10 cellular contexts compared by ENCODE assay signal in genomic region chr1:31985430-31985829, GRCh38. TPM values are rescaled to one million over a fixed set of nuclear protein-coding genes. Genes with fewer than 3 reads are reported as not detected.
DNase-seq lines count a peak whose midpoint lies in the region; ATAC-seq, FAIRE-seq and TF ChIP-seq lines count a peak whose summit lies in the region.
"Had no signal": no experiment of that assay in that cellular context is flagged by ENCODE, and none has a peak within 500 bp of the region (broad histone marks: within the 10 kb centered on the region; RNA-seq: fewer than 3 reads in every experiment).

No MANE protein-coding gene starts in this region.

- no peaks in the 10 kb centered on the region for H3K36me3 Mint-ChIP-seq in T-cell
- no peaks in the 10 kb centered on the region for H3K36me3 Mint-ChIP-seq in progenitor cell of endocrine pancreas (ENCODE audit: insufficient read depth)

- FAIRE-seq in keratinocyte (lab: Jason Lieb, UNC), result no peak
- FAIRE-seq: TTC549 had no signal

- TF ChIP-seq CTCF in GM20000 (IDR thresholded peaks at IDR 0.05; ENCODE audit: extremely low read depth, missing control alignments) (no peak), keratinocyte (optimal IDR thresholded peaks at IDR 0.05 in 1 of 3, IDR thresholded peaks at IDR 0.05 in 1 of 3, conservative IDR thresholded peaks at IDR 0.05 in 1 of 3; ENCODE audit: extremely low read depth in 1 of 3, insufficient read depth in 2 of 3, low read length in 3 of 3) (no peak), progenitor cell of endocrine pancreas (IDR thresholded peaks at IDR 0.05; ENCODE audit: unreplicated experiment) (no peak)

- CTCF ChIA-PET in T-cell (lab: Charles Lee), result interaction anchor here in 1 of 2 donors (0.6 to 1.4 kb wide), 5 partner anchors 13 to 928 kb away, joined by 3 to 6 read pairs (median 3); no protein-coding TSS in a partner anchor

- H3K27me3 Mint-ChIP-seq in T-cell (no peaks in the 10 kb centered on the region), progenitor cell of endocrine pancreas (peaks cover 13% of the 10 kb centered on the region)

- POLR2A ChIA-PET in T-cell (lab: Charles Lee), result interaction anchor here in 1 of 2 donors (0.6 kb wide), 3 partner anchors 87 to 612 kb away, joined by 3 to 8 read pairs (median 4); partner anchors contain the start of gene TMEM39B

- peak overlapping the region in 10 of 11 experiments; percentile 26 to 96 (median 83); a peak in 19 of 22 replicates for H3K27ac ChIP-seq in BLaER1 treated with 17β-estradiol and CSF1 and Interleukin-3, amounts not matched to agents 10 nM and 100 nM
- H3K27ac ChIP-seq in keratinocyte (ENCODE audit: control insufficient read depth, insufficient read depth, low read length), result peak overlapping the region; percentile 78
- H3K27ac ChIP-seq: right lobe of liver had no signal

- H3K4me1 ChIP-seq in BLaER1 treated with 17β-estradiol and CSF1 and Interleukin-3, amounts not matched to agents 10 nM and 100 nM, result peaks cover 56 to 99% (median 94%) of the 10 kb centered on the region in 10 experiments
- peaks cover 29% of the 10 kb centered on the region for H3K4me1 ChIP-seq in keratinocyte (ENCODE audit: control insufficient read depth, extremely low read depth, insufficient read depth, low read length)
- H3K4me1 ChIP-seq: right lobe of liver had no signal

- peak overlapping the region in 2 of 10 experiments; percentile 36 to 44; a peak in 2 of 20 replicates for H3K4me3 ChIP-seq in BLaER1 treated with 17β-estradiol and CSF1 and Interleukin-3, amounts not matched to agents 10 nM and 100 nM
- H3K4me3 ChIP-seq in keratinocyte (ENCODE audit: control insufficient read depth in 2 of 3, extremely low read depth in 1 of 3, insufficient read depth in 2 of 3, low read depth in 1 of 3, low read length in 3 of 3), result peak overlapping the region in 2 of 3 experiments; percentile 31 to 35
- H3K4me3 ChIP-seq: right lobe of liver had no signal

- peak overlapping the region; percentile 92 for H2AFZ ChIP-seq in keratinocyte (ENCODE audit: control insufficient read depth, low read length)

- peak overlapping the region; percentile 56 to 94 (median 77) for H3K4me2 ChIP-seq in BLaER1 treated with 17β-estradiol and CSF1 and Interleukin-3, amounts not matched to agents 10 nM and 100 nM
- H3K4me2 ChIP-seq in keratinocyte (ENCODE audit: control insufficient read depth, extremely low read depth, insufficient read depth, low read depth, low read length), result peak overlapping the region; percentile 73

- H3K4me3 Mint-ChIP-seq in T-cell (peak overlapping the region in 1 of 3 donors; percentile 55), progenitor cell of endocrine pancreas (ENCODE audit: low read depth) (no peak overlapping the region)

- ATAC-seq in T-cell (replicated peaks in 1 of 4) (peak in 1 of 4 experiments; percentile 79), HG03520 (IDR thresholded peaks at IDR 0.05; ENCODE audit: unreplicated experiment) (no peak)

- H3K4me1 Mint-ChIP-seq in T-cell (peaks cover 63 to 65% (median 64%) of the 10 kb centered on the region in 3 donors), progenitor cell of endocrine pancreas (ENCODE audit: low read depth) (no peaks in the 10 kb centered on the region)

- H3K27ac Mint-ChIP-seq in T-cell, result peak overlapping the region; percentile 91 to 97
- no peak overlapping the region for H3K27ac Mint-ChIP-seq in progenitor cell of endocrine pancreas

- no peaks in the 10 kb centered on the region for H3K79me2 ChIP-seq in keratinocyte (ENCODE audit: control insufficient read depth, insufficient read depth, low read length)

- peaks cover 0 to 3% (median 0%) of the 10 kb centered on the region in 11 experiments; a peak in 1 of 22 replicates for H3K9me3 ChIP-seq in BLaER1 treated with 17β-estradiol and CSF1 and Interleukin-3, amounts not matched to agents 10 nM and 100 nM (replicated peaks in 1 of 11)
- H3K9me3 ChIP-seq in keratinocyte (ENCODE audit: control insufficient read depth, low read depth, low read length), result no peaks in the 10 kb centered on the region
- H3K9me3 ChIP-seq: right lobe of liver had no signal

- DNase-seq in GM20000 (ENCODE audit: low spot score) (peak; percentile 48), T-cell (peak in 3 of 34 experiments; percentile 8 to 23 (median 11)), keratinocyte (ENCODE audit: low read depth, low spot score) (no peak), NCI-H82 treated with DMSO at 0.1 percent for 48 hours (lab: John Stamatoyannopoulos, UW; ENCODE audit: unreplicated experiment) (no peak), progenitor cell of endocrine pancreas (ENCODE audit: low spot score, unreplicated experiment) (no peak), GM19238 (ENCODE audit: insufficient read length, low spot score) (no peak)
- DNase-seq: right lobe of liver had no signal

- H3K9me1 ChIP-seq in keratinocyte (ENCODE audit: control insufficient read depth, extremely low read depth, insufficient read depth, low read length), result no peaks in the 10 kb centered on the region

- peak overlapping the region; percentile 4 to 86 (median 71); a peak in 21 of 22 replicates for H3K9ac ChIP-seq in BLaER1 treated with 17β-estradiol and CSF1 and Interleukin-3, amounts not matched to agents 10 nM and 100 nM
- H3K9ac ChIP-seq in keratinocyte (ENCODE audit: control insufficient read depth, extremely low read depth, insufficient read depth, low read length), result peak overlapping the region; percentile 54

- dilution Hi-C loops in keratinocyte (cut with MboI; ENCODE audit: extremely low pct_ligation_motif_present, low sequenced_read_pairs), result no loop called here

- no peaks in the 10 kb centered on the region for H3K36me3 ChIP-seq in BLaER1 treated with 17β-estradiol and CSF1 and Interleukin-3, amounts not matched to agents 10 nM and 100 nM
- H3K36me3 ChIP-seq in keratinocyte (ENCODE audit: control insufficient read depth in 2 of 2, extremely low read depth in 1 of 2, insufficient read depth in 2 of 2, low read length in 2 of 2), result no peaks in the 10 kb centered on the region
- H3K36me3 ChIP-seq: right lobe of liver had no signal

- H4K20me1 ChIP-seq in BLaER1 treated with 17β-estradiol and CSF1 and Interleukin-3, amounts not matched to agents 10 nM and 100 nM, result no peaks in the 10 kb centered on the region
- no peaks in the 10 kb centered on the region for H4K20me1 ChIP-seq in keratinocyte (ENCODE audit: control insufficient read depth, extremely low read depth, insufficient read depth, low read length)

- H3K27me3 ChIP-seq in BLaER1 treated with 17β-estradiol and CSF1 and Interleukin-3, amounts not matched to agents 10 nM and 100 nM, result no peaks in the 10 kb centered on the region
- H3K27me3 ChIP-seq in keratinocyte (ENCODE audit: control insufficient read depth, extremely low read depth, insufficient read depth, low read length), result no peaks in the 10 kb centered on the region
- H3K27me3 ChIP-seq: right lobe of liver had no signal

- H3K9me3 Mint-ChIP-seq in T-cell (no peaks in the 10 kb centered on the region), progenitor cell of endocrine pancreas (ENCODE audit: low read depth) (peaks cover 3% of the 10 kb centered on the region)

RNA-seq across cellular contexts. Expression of gene KHDRBS1, which starts 28.2 kb away (rescaled TPM):
- total RNA-seq in T-cell (100 to 1,000 TPM in 3 of 5 donors, 10 to 100 TPM in 2; 98.9 to 115 (median 111) TPM), progenitor cell of endocrine pancreas (232 and 235 TPM in 2 replicates)
- polyA plus RNA-seq in keratinocyte, result 23.1 to 74.9 TPM (median 54.7 TPM) in 3 replicates
- polyA plus RNA-seq in keratinocyte (2011; ENCODE audit: low read depth), result 43.5 TPM
- polyA plus RNA-seq in keratinocyte (2011; cell fraction: cytosol; rRNA removed), result 45.3 and 51.3 TPM in 2 replicates
- polyA plus RNA-seq in keratinocyte (2011; cell fraction: nucleus; rRNA removed), result 46.3 and 49.5 TPM in 2 replicates
- 63.3 and 111 TPM in 2 replicates for polyA plus RNA-seq in keratinocyte (2012; ENCODE audit: low replicate concordance)
- 20.2 to 89.6 TPM (median 38.8 TPM) in 3 replicates for polyA minus RNA-seq in keratinocyte
- 33.8 TPM for polyA minus RNA-seq in keratinocyte (2011; cell fraction: cytosol; rRNA and poly(A)+ RNA removed)
- 18.8 and 30.8 TPM in 2 replicates for polyA minus RNA-seq in keratinocyte (2011; cell fraction: nucleus; rRNA and poly(A)+ RNA removed)

RNA-seq across cellular contexts. Expression of gene PTP4A2, which starts 47.3 kb away (rescaled TPM):
- 100 to 1,000 TPM; 187 to 341 (median 224) TPM for total RNA-seq in T-cell
- 130 to 368 TPM (median 228 TPM) in 3 replicates for polyA plus RNA-seq in keratinocyte
- 45.8 TPM for polyA plus RNA-seq in keratinocyte (2011; ENCODE audit: low read depth)
- polyA plus RNA-seq in keratinocyte (2011; cell fraction: cytosol; rRNA removed), result 133 and 268 TPM in 2 replicates
- 43.9 and 72.5 TPM in 2 replicates for polyA plus RNA-seq in keratinocyte (2011; cell fraction: nucleus; rRNA removed)
- polyA plus RNA-seq in keratinocyte (2012; ENCODE audit: low replicate concordance), result 119 and 195 TPM in 2 replicates
- polyA minus RNA-seq in keratinocyte, result 115 to 228 TPM (median 199 TPM) in 3 replicates
- polyA minus RNA-seq in keratinocyte (2011; cell fraction: cytosol; rRNA and poly(A)+ RNA removed), result 174 TPM
- polyA minus RNA-seq in keratinocyte (2011; cell fraction: nucleus; rRNA and poly(A)+ RNA removed), result 37.6 and 72.0 TPM in 2 replicates
- 157 and 161 TPM in 2 replicates for total RNA-seq in progenitor cell of endocrine pancreas
